8 cellular contexts compared by ENCODE assay signal in genomic region chr9:121285835-121286687, GRCh38. TPM values are rescaled to one million over a fixed set of nuclear protein-coding genes. Genes with fewer than 3 reads are reported as not detected.
DNase-seq lines count a peak whose midpoint lies in the region; ATAC-seq and TF ChIP-seq lines count a peak whose summit lies in the region.

No MANE protein-coding gene starts in this region.

- H3K27ac ChIP-seq in caudate nucleus (ENCODE audit: low read depth, low read length) (peak overlapping the region; percentile 97), substantia nigra (ENCODE audit: low read depth, low read length, poor library complexity, severe bottlenecking) (peak overlapping the region; percentile 98)

- H3K4me3 ChIP-seq in AG09309 (ENCODE audit: control insufficient read depth, low read depth, low read length) = peak overlapping the region; percentile 2; the same call in 1 of the 2 replicates

- TF ChIP-seq CTCF in AG09309 (IDR thresholded peaks at IDR 0.05; ENCODE audit: control insufficient read depth, insufficient read depth, low read depth, low read length, missing control alignments) = no peak

- intact Hi-C loops in left colon (cut with DNase I, micrococcal nuclease) = no loop called here

- DNase-seq in AG09309 (ENCODE audit: low read depth) (peak; percentile 52), LHCN-M2 (ENCODE audit: low read depth) (peak; percentile 83), caudate nucleus (lab: John Stamatoyannopoulos, UW) (peak in 6 of 61 donors; percentile 17 to 66 (median 58)), left colon (peak; percentile 62 to 80), substantia nigra (lab: John Stamatoyannopoulos, UW) (peak in 20 of 49 donors; percentile 37 to 81 (median 60)), SK-N-DZ (ENCODE audit: low spot score) (no peak)

- ATAC-seq in left colon = peak; percentile 10
- no peak for ATAC-seq in GM19035 (IDR thresholded peaks at IDR 0.05; ENCODE audit: unreplicated experiment)
- no peak for ATAC-seq in HG03108 (IDR thresholded peaks at IDR 0.05; ENCODE audit: unreplicated experiment)

RNA-seq across cellular contexts. Expression of gene GSN, which starts 18.1 kb away (rescaled TPM):
- total RNA-seq in LHCN-M2 (2014; rRNA removed) = 453 and 467 TPM in 2 replicates
- polyA plus RNA-seq in LHCN-M2 (2012) = 476 TPM
- 100 to 1,000 TPM; 404 to 854 TPM for total RNA-seq in left colon
- polyA plus RNA-seq in SK-N-DZ (2014; cell fraction: cytosol; rRNA removed) = 0.10 and 1.2 TPM in 2 replicates
- polyA plus RNA-seq in SK-N-DZ (2014; cell fraction: nucleus; rRNA removed) = 0.72 and 2.9 TPM in 2 replicates
